ENCODE assay signal across 5 cellular contexts in genomic region chr12:54943292-54943691, GRCh38. TPM values are rescaled to one million over a fixed set of nuclear protein-coding genes. Genes with fewer than 3 reads are reported as not detected.
"Had no signal": no experiment of that assay in that cellular context is flagged by ENCODE, and none has a peak within 500 bp of the region (broad histone marks: within the 10 kb centered on the region; RNA-seq: fewer than 3 reads in every experiment).

No MANE protein-coding gene starts in this region.

RNA-seq across cellular contexts. Expression of gene TESPA1, which starts 41.3 kb away (rescaled TPM):
- total RNA-seq: PC-3, PC-9, SJCRH30, SK-MEL-5 had no signal
- polyA plus RNA-seq: SK-N-SH had no signal
